8 cellular contexts compared by ENCODE assay signal in the genomic region with DNA sequence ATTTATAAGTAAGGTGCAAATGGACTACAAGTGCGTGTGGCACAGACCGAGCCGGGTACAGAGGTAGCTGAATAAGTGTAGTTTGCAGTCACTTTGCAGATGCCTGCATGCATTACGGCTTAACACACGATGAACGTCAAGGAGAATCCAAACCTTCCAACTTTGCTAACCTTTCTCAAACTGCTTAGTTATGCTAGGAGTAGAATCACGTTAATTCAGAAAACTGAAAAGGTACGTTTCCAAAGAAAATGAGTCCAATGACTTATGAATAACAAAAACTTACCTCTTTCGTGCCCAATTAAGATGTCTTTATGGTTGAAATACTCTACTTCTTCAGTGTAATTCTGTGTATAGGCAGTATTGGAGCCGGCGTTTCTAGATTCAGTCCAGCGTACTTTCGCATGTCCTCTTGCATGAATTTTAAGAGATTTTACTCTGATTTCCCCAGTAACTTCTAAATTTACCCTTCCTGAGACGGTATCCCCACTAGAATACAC. TPM values are rescaled to one million over a fixed set of nuclear protein-coding genes. Genes with fewer than 3 reads are reported as not detected.
DNase-seq lines count a peak whose midpoint lies in the region; ATAC-seq and TF ChIP-seq lines count a peak whose summit lies in the region.

No MANE protein-coding gene starts in this region.

- WGBS in stomach, 5 donors, result 0 to 1% (median 0%) methylated on average over 14 of the region's 14 CpGs

- H3K27me3 ChIP-seq in lower lobe of right lung (ENCODE audit: low read depth) (no peaks in the 10 kb centered on the region), stomach (no peaks in the 10 kb centered on the region)

- intact Hi-C loops in lower lobe of right lung (cut with DNase I) (loop anchor here (10.0 kb wide), 3 partner anchors 158 to 518 kb away; no protein-coding TSS in a partner anchor), stomach (cut with DNase I; ENCODE audit: low total_unique reads) (loop anchor here (10.0 kb wide), 1 partner anchor 278 kb away; no protein-coding TSS in a partner anchor)

- no peak for TF ChIP-seq EP300 in stomach (IDR thresholded peaks at IDR 0.05)

- ATAC-seq in lower lobe of right lung (no peak), HG03460 (IDR thresholded peaks at IDR 0.05; ENCODE audit: unreplicated experiment) (no peak), GM18505 (IDR thresholded peaks at IDR 0.05; ENCODE audit: unreplicated experiment) (no peak)

- TF ChIP-seq CTCF in choroid plexus epithelial cell (conservative IDR thresholded peaks at IDR 0.05; ENCODE audit: low read depth, low read length), result no peak
- TF ChIP-seq CTCF in lower lobe of right lung (IDR thresholded peaks at IDR 0.05), result no peak
- TF ChIP-seq CTCF in stomach (IDR thresholded peaks at IDR 0.05), result no peak

- H3K4me1 ChIP-seq in lower lobe of right lung (peaks cover 23% of the 10 kb centered on the region), stomach (peaks cover 0 to 32% (median 17%) of the 10 kb centered on the region in 4 donors)

- no peak for TF ChIP-seq POLR2A in stomach (IDR thresholded peaks at IDR 0.05)
- TF ChIP-seq POLR2A in GM18505 (IDR thresholded peaks at IDR 0.05; ENCODE audit: borderline replicate concordance, extremely low read depth, insufficient read depth, insufficient read length), result no peak

- DNase-seq in DMS 273 treated with DMSO at 0.1 percent for 48 hours (lab: John Stamatoyannopoulos, UW), result peak; percentile 63
- DNase-seq in LHCN-M2 (ENCODE audit: low read depth), result peak; percentile 57
- DNase-seq in SW480 (ENCODE audit: low spot score), result peak; percentile 63
- DNase-seq in choroid plexus epithelial cell (ENCODE audit: low read depth), result peak; percentile 55
- DNase-seq in lower lobe of right lung, result no peak
- peak; percentile 42 for DNase-seq in stomach

- H3K27ac ChIP-seq in lower lobe of right lung (peak overlapping the region; percentile 96), stomach (peak overlapping the region; percentile 94 to 99 (median 99))

- H3K4me3 ChIP-seq in choroid plexus epithelial cell (ENCODE audit: low read depth, low read length) (peak overlapping the region; percentile 82), lower lobe of right lung (peak overlapping the region; percentile 62), stomach (peak overlapping the region; percentile 63 to 76 (median 70))

- H3K9me3 ChIP-seq in lower lobe of right lung (no peaks in the 10 kb centered on the region), stomach (no peaks in the 10 kb centered on the region)

- H3K36me3 ChIP-seq in lower lobe of right lung, result peaks cover 9% of the 10 kb centered on the region
- H3K36me3 ChIP-seq in stomach, result peaks cover 0 to 9% (median 6%) of the 10 kb centered on the region in 4 donors

RNA-seq across cellular contexts. Expression of a gene that starts 0.5 kb away (rescaled TPM):
- total RNA-seq in LHCN-M2 (2014; rRNA removed) (45.4 and 45.7 TPM in 2 replicates), lower lobe of right lung (90.5 TPM), stomach (100 to 1,000 TPM in 1 of 5 donors, 10 to 100 TPM in 3, 1 to 10 TPM in 1; 8.7 to 188 (median 44.6) TPM)
- 7.3 TPM for polyA plus RNA-seq in LHCN-M2 (2012)
- polyA plus RNA-seq in stomach, result 10 to 100 TPM; 16.4 to 26.0 (median 24.1) TPM
